In the genomic region with DNA sequence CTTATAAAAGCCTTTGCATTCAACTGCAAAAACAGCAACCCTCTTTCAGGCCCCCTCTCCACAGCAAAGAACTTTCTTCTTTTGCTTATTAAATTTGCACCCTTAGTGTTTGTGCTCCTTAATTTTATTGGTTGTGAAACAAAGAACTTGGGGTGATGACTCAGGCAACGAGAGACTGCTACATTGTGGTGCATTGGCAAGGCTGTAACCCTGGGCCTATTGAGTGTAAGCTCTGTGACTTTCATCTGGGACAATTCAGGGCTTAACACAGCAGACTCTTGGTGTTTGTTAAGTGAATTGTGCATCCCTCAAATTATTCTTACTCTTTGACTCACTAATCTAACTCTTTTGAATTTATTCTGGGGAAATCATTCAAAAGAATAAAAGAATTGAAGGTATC, we compare ENCODE assay signal across 1 cellular context.
TF ChIP-seq lines count a peak whose summit lies in the region.

No MANE protein-coding gene starts in this region.

TF ChIP-seq in H1, 55 proteins besides CTCF, POLR2A, EP300 and RAD21 (continued from another document):
- TF ChIP-seq TCF12 (IDR thresholded peaks at IDR 0.05; ENCODE audit: low read depth, low read length) = no peak
- no peak for TF ChIP-seq PHF8 (conservative IDR thresholded peaks at IDR 0.05; ENCODE audit: low read depth, low read length)
- no peak for TF ChIP-seq HDAC6 (IDR thresholded peaks at IDR 0.05; ENCODE audit: low read depth, low read length)
